In genomic region chr9:126704157-126704941, GRCh38 we compare ENCODE assay signal across 9 cellular contexts.
DNase-seq lines count a peak whose midpoint lies in the region; ATAC-seq and TF ChIP-seq lines count a peak whose summit lies in the region.
"Had no signal": no experiment of that assay in that cellular context is flagged by ENCODE, and none has a peak within 500 bp of the region (broad histone marks: within the 10 kb centered on the region; RNA-seq: fewer than 3 reads in every experiment).

No MANE protein-coding gene starts in this region.

- no peak for ATAC-seq in HG02571 (IDR thresholded peaks at IDR 0.05; ENCODE audit: unreplicated experiment)

- H2AFZ ChIP-seq in parathyroid adenoma: peak overlapping the region; percentile 66

- DNase-seq in DMS 273 (lab: John Stamatoyannopoulos, UW; ENCODE audit: unreplicated experiment): peak; percentile 58
- no peak for DNase-seq in DMS 273 treated with DMSO at 0.1 percent for 48 hours (lab: John Stamatoyannopoulos, UW)
- no peak for DNase-seq in SK-N-MC (ENCODE audit: low read depth, low spot score)
- DNase-seq in dermis blood vessel endothelial cell: peak; percentile 26
- DNase-seq in activated gamma-delta T cell treated with Interleukin-2 at 50 U/mL for 16 hours: no peak
- DNase-seq in activated gamma-delta T cell (lab: John Stamatoyannopoulos, UW): no peak

- H3K27me3 ChIP-seq in parathyroid adenoma (ENCODE audit: control insufficient read depth, insufficient read depth, low read length): no peaks in the 10 kb centered on the region

- H3K79me2 ChIP-seq in parathyroid adenoma: no peaks in the 10 kb centered on the region

- H3K4me3 ChIP-seq in SK-N-MC (peak overlapping the region; percentile 72; the same call in 1 of the 2 replicates), parathyroid adenoma (ENCODE audit: low read depth, low read length) (no peak overlapping the region)

- H3K4me1 ChIP-seq in parathyroid adenoma: peaks cover 10% of the 10 kb centered on the region

- H3K9me3 ChIP-seq in SK-N-MC (ENCODE audit: low read depth, low read length) (no peaks in the 10 kb centered on the region), parathyroid adenoma (ENCODE audit: control insufficient read depth, low read length) (no peaks in the 10 kb centered on the region)

- H3K36me3 ChIP-seq in SK-N-MC (ENCODE audit: insufficient read depth, low read length) (no peaks in the 10 kb centered on the region), parathyroid adenoma (ENCODE audit: control insufficient read depth, insufficient read depth, low read length) (no peaks in the 10 kb centered on the region)

- no peak overlapping the region for H3K4me2 ChIP-seq in parathyroid adenoma (ENCODE audit: low read length)

- TF ChIP-seq CTCF in parathyroid adenoma (IDR thresholded peaks at IDR 0.05): no peak

- H3K9ac ChIP-seq in SK-N-MC (ENCODE audit: insufficient read length): no peak overlapping the region
- no peak overlapping the region for H3K9ac ChIP-seq in parathyroid adenoma

- H3K27ac ChIP-seq in SK-N-MC (no peak overlapping the region), parathyroid adenoma (no peak overlapping the region)
- H3K27ac ChIP-seq: 22Rv1 had no signal

Comparison
In these comparisons a context has a peak if more than half of its experiments do, and no peak if none do; other contexts are left out.
1. DNase-seq: peak in DMS 273 (single experiment) and dermis blood vessel endothelial cell (single experiment); none in DMS 273 treated with DMSO at 0.1 percent for 48 hours (single experiment), SK-N-MC (single experiment), activated gamma-delta T cell treated with Interleukin-2 at 50 U/mL for 16 hours (single experiment) and activated gamma-delta T cell (single experiment).